12 cellular contexts compared by ENCODE assay signal in the genomic region with DNA sequence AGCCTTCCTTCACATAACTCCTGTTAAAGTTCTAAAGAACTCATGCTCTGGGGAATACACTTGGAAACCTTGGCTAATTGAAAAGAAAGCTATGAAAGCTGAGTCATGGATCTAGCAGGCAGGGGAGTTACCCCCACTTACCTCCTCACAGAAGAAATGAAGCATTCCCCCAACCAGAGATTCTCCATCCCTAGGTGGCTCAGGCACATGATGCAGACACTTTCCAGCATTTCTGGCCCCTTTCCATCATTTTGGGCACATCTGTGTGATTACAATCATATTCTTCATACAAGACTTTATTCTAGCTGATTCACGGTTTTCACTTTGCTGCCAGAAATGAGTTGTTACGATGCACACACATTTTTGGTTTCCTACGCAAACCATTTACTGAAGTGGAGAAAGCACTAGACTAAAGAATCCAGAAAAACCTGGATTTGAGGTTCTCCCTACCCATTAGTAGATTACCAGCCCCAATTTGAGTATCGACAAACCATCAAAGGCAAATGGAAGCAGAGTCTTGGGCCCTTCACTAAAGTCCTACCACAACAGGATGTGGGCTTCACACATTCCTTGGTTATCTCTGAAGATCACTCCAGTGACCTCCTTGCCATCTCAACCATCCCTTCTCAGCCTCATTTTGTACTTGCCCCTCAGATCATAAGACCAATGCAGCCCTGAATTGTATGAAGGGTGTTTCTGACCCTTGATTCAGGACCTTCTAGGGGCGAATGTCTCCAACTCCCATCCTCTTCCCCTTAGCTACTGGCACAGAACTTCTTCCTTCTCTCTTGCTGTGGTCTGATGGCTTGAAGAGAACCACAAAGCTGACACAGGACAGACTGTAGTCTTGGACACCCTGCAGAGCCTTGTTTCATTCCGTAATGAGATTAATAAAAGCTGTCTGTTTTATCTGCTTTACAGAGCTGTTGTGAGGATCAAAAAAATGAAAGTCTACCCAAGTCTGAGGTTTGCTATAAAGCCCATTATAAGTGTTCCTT. TPM values are rescaled to one million over a fixed set of nuclear protein-coding genes. Genes with fewer than 3 reads are reported as not detected.
DNase-seq lines count a peak whose midpoint lies in the region; ATAC-seq and TF ChIP-seq lines count a peak whose summit lies in the region.
"Had no signal": no experiment of that assay in that cellular context is flagged by ENCODE, and none has a peak within 500 bp of the region (broad histone marks: within the 10 kb centered on the region; RNA-seq: fewer than 3 reads in every experiment).

No MANE protein-coding gene starts in this region.

- no peaks in the 10 kb centered on the region for H3K27me3 ChIP-seq in esophagus muscularis mucosa
- peaks cover 4% of the 10 kb centered on the region; the same call in 1 of the 2 replicates for H3K27me3 ChIP-seq in Karpas-422 (ENCODE audit: low read length)
- H3K27me3 ChIP-seq in endodermal cell (ENCODE audit: control insufficient read depth, insufficient read depth, low read length, poor library complexity, severe bottlenecking): no peaks in the 10 kb centered on the region

- no peaks in the 10 kb centered on the region for H3K36me3 Mint-ChIP-seq in activated naive CD4-positive, alpha-beta T cell treated with anti-CD3 and anti-CD28 coated beads, Interleukin-2, amount 50 U/mL, for 24 hours
- H3K36me3 Mint-ChIP-seq in T-helper 17 cell (ENCODE audit: low read depth) (peaks cover 2% of the 10 kb centered on the region), endodermal cell (ENCODE audit: low read depth) (no peaks in the 10 kb centered on the region)

- no peak for DNase-seq in activated naive CD4-positive, alpha-beta T cell treated with anti-CD3 and anti-CD28 coated beads, Interleukin-2, amount 50 U/mL, for 16 hours
- DNase-seq in T-helper 17 cell: no peak
- peak; percentile 70 for DNase-seq in esophagus muscularis mucosa (ENCODE audit: extremely low spot score)
- no peak for DNase-seq in Karpas-422
- DNase-seq in endodermal cell: no peak
- DNase-seq in GOT3 (lab: John Stamatoyannopoulos, UW): no peak
- DNase-seq in NCI-H2107 (lab: John Stamatoyannopoulos, UW): no peak
- DNase-seq: activated effector memory CD4-positive, alpha-beta T cell treated with anti-CD3 and anti-CD28 coated beads, Interleukin-2, amount 50 U/mL, for 16 hours; NK-92 treated with Interleukin-12 subunit alpha and Interleukin-12 subunit beta, amount 100 ng/mL, for 24 hours; SIG-M5 had no signal

- H3K9me2 ChIP-seq in Karpas-422 (replicated peaks; ENCODE audit: insufficient read depth, low read length): no peaks in the 10 kb centered on the region

- no peaks in the 10 kb centered on the region for H3K9me3 ChIP-seq in T-helper 17 cell (ENCODE audit: control insufficient read depth, low read length, poor library complexity, severe bottlenecking)
- peaks cover 0 to 7% (median 2%) of the 10 kb centered on the region in 4 donors for H3K9me3 ChIP-seq in esophagus muscularis mucosa
- no peaks in the 10 kb centered on the region for H3K9me3 ChIP-seq in Karpas-422 (ENCODE audit: low read length)
- peaks cover 8% of the 10 kb centered on the region for H3K9me3 ChIP-seq in endodermal cell (ENCODE audit: control insufficient read depth, low read length)

- no peak overlapping the region for H3K9ac ChIP-seq in Karpas-422 (ENCODE audit: low read length)
- no peak overlapping the region for H3K9ac ChIP-seq in endodermal cell (ENCODE audit: extremely low read depth, low read length, poor library complexity, severe bottlenecking)

- no peaks in the 10 kb centered on the region for H3K27me3 Mint-ChIP-seq in activated naive CD4-positive, alpha-beta T cell treated with anti-CD3 and anti-CD28 coated beads, Interleukin-2, amount 50 U/mL, for 24 hours
- H3K27me3 Mint-ChIP-seq in T-helper 17 cell (no peaks in the 10 kb centered on the region), endodermal cell (ENCODE audit: insufficient read depth) (peaks cover 6% of the 10 kb centered on the region)

- no peaks in the 10 kb centered on the region for H3K9me3 Mint-ChIP-seq in activated naive CD4-positive, alpha-beta T cell treated with anti-CD3 and anti-CD28 coated beads, Interleukin-2, amount 50 U/mL, for 24 hours
- H3K9me3 Mint-ChIP-seq in endodermal cell: peaks cover 10% of the 10 kb centered on the region

- no peaks in the 10 kb centered on the region for H4K20me1 ChIP-seq in Karpas-422 (ENCODE audit: insufficient read depth, low read depth, low read length)

- intact Hi-C loops in esophagus muscularis mucosa (cut with DNase I): no loop called here

- peak; percentile 64 for ATAC-seq in T-helper 17 cell
- ATAC-seq: WTC11 had no signal

- peak overlapping the region; percentile 56 for H3K27ac Mint-ChIP-seq in activated naive CD4-positive, alpha-beta T cell treated with anti-CD3 and anti-CD28 coated beads, Interleukin-2, amount 50 U/mL, for 24 hours
- H3K27ac Mint-ChIP-seq in T-helper 17 cell (no peak overlapping the region), endodermal cell (no peak overlapping the region)
- H3K27ac Mint-ChIP-seq: WTC11 had no signal

- no peak for TF ChIP-seq EP300 in esophagus muscularis mucosa (IDR thresholded peaks at IDR 0.05)

- no peak overlapping the region for H2AFZ ChIP-seq in Karpas-422 (ENCODE audit: low read length)

- H3K4me3 Mint-ChIP-seq in activated naive CD4-positive, alpha-beta T cell treated with anti-CD3 and anti-CD28 coated beads, Interleukin-2, amount 50 U/mL, for 24 hours: peak overlapping the region; percentile 11
- peak overlapping the region; percentile 43 for H3K4me3 Mint-ChIP-seq in T-helper 17 cell
- H3K4me3 Mint-ChIP-seq in endodermal cell: no peak overlapping the region
- H3K4me3 Mint-ChIP-seq: WTC11 had no signal

- peaks cover 66% of the 10 kb centered on the region for H3K4me1 Mint-ChIP-seq in activated naive CD4-positive, alpha-beta T cell treated with anti-CD3 and anti-CD28 coated beads, Interleukin-2, amount 50 U/mL, for 24 hours
- H3K4me1 Mint-ChIP-seq in T-helper 17 cell (peaks cover 39% of the 10 kb centered on the region), endodermal cell (peaks cover 4% of the 10 kb centered on the region)

- TF ChIP-seq CTCF in esophagus muscularis mucosa (IDR thresholded peaks at IDR 0.05) (no peak), endodermal cell (conservative IDR thresholded peaks at IDR 0.05) (no peak)

- H3K27ac ChIP-seq in esophagus muscularis mucosa (replicated peaks in 1 of 4): no peak overlapping the region
- no peak overlapping the region for H3K27ac ChIP-seq in Karpas-422 (ENCODE audit: low read length)
- no peak overlapping the region for H3K27ac ChIP-seq in endodermal cell (ENCODE audit: low read depth, low read length)

- no peak overlapping the region for H3K4me3 ChIP-seq in esophagus muscularis mucosa
- no peak overlapping the region for H3K4me3 ChIP-seq in Karpas-422 (ENCODE audit: low read length)
- no peak overlapping the region for H3K4me3 ChIP-seq in endodermal cell (ENCODE audit: low read length)

- H3K4me2 ChIP-seq in Karpas-422 (ENCODE audit: low read depth, low read length, poor library complexity, severe bottlenecking): no peak overlapping the region

- WGBS in esophagus muscularis mucosa: 86% methylated on average over 5 of the region's 6 CpGs
- 77 to 95% methylated on average over 4 to 6 of the region's 6 CpGs for WGBS in endodermal cell (ENCODE audit: insufficient coverage in 1 of 2, insufficient read length in 1 of 2), 2 experiments

- H3K36me3 ChIP-seq in esophagus muscularis mucosa (no peaks in the 10 kb centered on the region), Karpas-422 (ENCODE audit: insufficient read depth, low read length) (no peaks in the 10 kb centered on the region), endodermal cell (ENCODE audit: control insufficient read depth, insufficient read depth, low read length) (no peaks in the 10 kb centered on the region)

- H3K79me2 ChIP-seq in Karpas-422 (ENCODE audit: low read length): no peaks in the 10 kb centered on the region

- H3K4me1 ChIP-seq in esophagus muscularis mucosa (peaks cover 5 to 26% (median 12%) of the 10 kb centered on the region in 4 donors), Karpas-422 (ENCODE audit: low read length) (peaks cover 7% of the 10 kb centered on the region), endodermal cell (ENCODE audit: control insufficient read depth, insufficient read depth, low read length) (no peaks in the 10 kb centered on the region)

- TF ChIP-seq POLR2A in esophagus muscularis mucosa (IDR thresholded peaks at IDR 0.05; ENCODE audit: low read depth): no peak

RNA-seq across cellular contexts. Expression of a gene that starts 42.5 kb away (rescaled TPM):
- total RNA-seq in T-helper 17 cell (100 to 1,000 TPM; 127 to 159 TPM), esophagus muscularis mucosa (10 to 100 TPM; 30.7 to 50.4 (median 45.8) TPM), endodermal cell (10 to 100 TPM; 19.4 TPM)
- total RNA-seq in Karpas-422 (2014; rRNA removed; shearing (Covaris generic); ENCODE audit: low replicate concordance): 20.5 and 26.5 TPM in 2 replicates
- 13.3 TPM for polyA plus RNA-seq in endodermal cell (2013, experiment 1 of 2)
- 13.5 TPM for polyA plus RNA-seq in endodermal cell (2013, experiment 2 of 2)
